Comparison of ENCODE assay signal across 1 cellular context in the genomic region with DNA sequence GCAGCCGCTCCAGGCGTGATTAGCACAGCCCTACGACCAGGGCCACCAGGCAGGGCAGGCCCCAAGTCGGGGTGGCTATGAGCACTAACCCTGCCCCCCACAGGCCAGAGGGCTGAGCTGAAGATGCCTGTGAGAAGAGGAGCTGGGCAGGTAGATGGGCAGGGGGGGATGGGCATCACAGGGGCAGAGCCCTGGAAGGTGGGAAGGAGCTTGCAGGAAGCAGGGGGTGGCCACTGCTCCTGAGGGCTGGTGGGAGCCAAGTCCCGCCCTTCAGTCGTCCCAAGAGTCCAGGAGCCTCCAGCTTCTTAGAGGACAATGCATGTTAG.
TF ChIP-seq lines count a peak whose summit lies in the region.

No MANE protein-coding gene starts in this region.

TF ChIP-seq in K562, 482 proteins besides CTCF, POLR2A, EP300 and RAD21:
- no peak for TF ChIP-seq DACH1 (IDR thresholded peaks at IDR 0.05; ENCODE audit: partially characterized antibody)
- TF ChIP-seq RBM22 (IDR thresholded peaks at IDR 0.05; ENCODE audit: low read depth, low read length, poor library complexity, severe bottlenecking), result no peak
- no peak for TF ChIP-seq PHB (CRISPR knock-in tag; IDR thresholded peaks at IDR 0.05)
- 0 out of 2 replicates have a peak, but pooled peaks have one; percentile 38 for TF ChIP-seq MED1 (CRISPR knock-in tag; IDR thresholded peaks at IDR 0.05; ENCODE audit: borderline replicate concordance)
